In the genomic region with DNA sequence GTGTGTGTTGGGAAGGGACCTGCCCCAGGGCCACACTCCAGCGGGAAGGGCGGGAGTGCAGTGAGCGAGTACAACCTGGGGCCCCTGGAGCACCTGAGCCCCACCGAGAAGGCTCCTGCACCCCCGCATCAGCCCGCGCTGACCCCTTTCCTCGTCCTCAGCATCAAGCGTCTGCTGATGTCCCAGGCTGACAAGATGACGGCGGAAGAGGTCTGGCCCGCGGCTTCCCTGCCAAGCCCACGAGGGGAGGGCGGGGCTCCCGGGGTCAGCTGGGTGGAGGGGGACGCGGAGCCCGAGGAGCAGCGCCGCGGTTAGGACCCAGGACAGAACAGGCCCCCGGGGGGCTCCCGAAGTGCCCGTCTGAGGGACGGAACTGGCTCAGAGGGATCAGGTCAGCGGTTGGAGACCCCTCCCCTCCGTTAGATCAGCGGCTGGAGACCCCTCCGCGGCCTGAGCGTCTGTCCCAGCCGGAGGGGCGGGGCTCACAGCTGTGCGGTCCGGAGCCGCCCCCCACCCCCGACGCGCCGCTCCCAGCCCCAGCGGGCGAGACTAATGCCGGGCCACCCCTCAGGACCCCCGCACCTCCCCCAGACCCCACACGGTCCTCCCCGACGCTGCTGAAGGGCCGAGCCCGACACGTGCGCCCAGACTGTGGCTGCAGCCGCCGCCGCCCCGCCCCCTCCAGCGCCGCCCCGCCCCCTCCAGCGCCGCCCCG, we compare ENCODE assay signal across 1 cellular context.
TF ChIP-seq lines count a peak whose summit lies in the region.

No MANE protein-coding gene starts in this region.

TF ChIP-seq in H1, 55 proteins besides CTCF, POLR2A, EP300 and RAD21:
- TF ChIP-seq SAP30 (IDR thresholded peaks at IDR 0.05; ENCODE audit: insufficient read depth, insufficient replicate concordance, low read length) (no peak), E2F6 (IDR thresholded peaks at IDR 0.05) (no peak; the same call in 1 of the 2 replicates), GABPA (IDR thresholded peaks at IDR 0.05; ENCODE audit: borderline replicate concordance, insufficient read depth, low read length) (no peak), CHD7 (IDR thresholded peaks at IDR 0.05; ENCODE audit: insufficient replicate concordance, low read length) (no peak), SP4 (IDR thresholded peaks at IDR 0.05; ENCODE audit: low read length) (0 out of 2 replicates have a peak, but pooled peaks have one; percentile 10), KDM4A (IDR thresholded peaks at IDR 0.05; ENCODE audit: low read depth, low read length, severe bottlenecking) (peak; percentile 72), HDAC2 (IDR thresholded peaks at IDR 0.05; ENCODE audit: borderline replicate concordance in 1 of 2, low read depth in 2 of 2, low read length in 2 of 2) (no peak), MAX (IDR thresholded peaks at IDR 0.05) (peak; percentile 70; the same call in 1 of the 2 replicates), BACH1 (IDR thresholded peaks at IDR 0.05; ENCODE audit: low read length) (no peak), RNF2 (IDR thresholded peaks at IDR 0.05; ENCODE audit: borderline replicate concordance, low read depth, low read length, missing control alignments, poor library complexity, severe bottlenecking) (no peak), SP1 (IDR thresholded peaks at IDR 0.05; ENCODE audit: low read depth, low read length) (no peak)
